ENCODE assay signal across 8 cellular contexts in the genomic region with DNA sequence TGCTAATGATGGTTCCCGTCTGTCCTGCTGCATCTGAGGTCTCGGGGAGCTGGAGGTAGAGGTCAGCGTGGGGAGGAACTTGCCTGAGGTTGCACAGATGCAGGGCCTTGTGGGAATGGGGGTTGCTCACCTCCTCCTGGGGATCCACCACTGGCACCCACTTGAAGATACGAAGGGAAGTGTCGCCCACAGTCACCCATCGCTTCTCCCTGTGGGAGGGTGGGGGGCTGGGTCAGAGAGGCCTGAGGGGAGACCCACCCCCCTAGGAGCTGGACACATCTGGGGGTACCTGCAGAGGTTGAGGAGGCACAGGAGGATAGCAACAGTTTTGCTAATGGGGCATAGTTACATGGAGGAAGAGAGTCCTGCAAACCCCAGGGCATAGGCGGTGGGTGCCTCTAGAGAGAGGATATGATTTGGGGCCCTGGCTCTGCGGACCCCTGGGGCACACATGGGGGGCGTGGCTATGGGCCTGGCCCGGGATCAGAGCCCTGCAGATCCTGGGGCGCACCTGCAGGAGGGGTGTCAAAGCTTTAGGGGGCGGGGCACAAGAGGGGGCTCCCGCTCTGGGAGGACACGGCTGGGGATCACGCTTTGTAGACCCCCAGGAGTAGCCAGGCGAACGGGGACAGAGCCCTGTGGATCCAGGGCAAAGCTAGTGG. TPM values are rescaled to one million over a fixed set of nuclear protein-coding genes. Genes with fewer than 3 reads are reported as not detected.
DNase-seq lines count a peak whose midpoint lies in the region; ATAC-seq and TF ChIP-seq lines count a peak whose summit lies in the region.

No MANE protein-coding gene starts in this region.

- DNase-seq in heart left ventricle (no peak), Right ventricle myocardium superior (no peak), LNCaP clone FGC (ENCODE audit: low read depth) (no peak), mammary epithelial cell (no peak), omental fat pad (ENCODE audit: low spot score) (no peak), NCI-H128 (lab: John Stamatoyannopoulos, UW; ENCODE audit: unreplicated experiment) (no peak)

- peak overlapping the region; percentile 81 to 99 (median 95) for H3K27ac ChIP-seq in heart left ventricle
- H3K27ac ChIP-seq in mammary epithelial cell (ENCODE audit: insufficient read depth, low read depth, low read length): peak overlapping the region; percentile 13
- peak overlapping the region; percentile 41 for H3K27ac ChIP-seq in mesodermal cell (ENCODE audit: low read depth, low read length, severe bottlenecking)

- no peaks in the 10 kb centered on the region for H4K20me1 ChIP-seq in mammary epithelial cell (ENCODE audit: insufficient read depth, low read length)

- no peaks in the 10 kb centered on the region for H3K9me3 ChIP-seq in heart left ventricle
- H3K9me3 ChIP-seq in mammary epithelial cell (replicated peaks; ENCODE audit: insufficient read depth, low read length): no peaks in the 10 kb centered on the region
- H3K9me3 ChIP-seq in mesodermal cell (ENCODE audit: control insufficient read depth, low read length): no peaks in the 10 kb centered on the region

- 8 to 23% (median 12%) methylated on average over 6 to 17 of the region's 17 CpGs for WGBS in heart left ventricle, 4 donors
- WGBS in mammary epithelial cell (ENCODE audit: low coverage, missing lambda C conversion rate): 7% methylated on average over 12 of the region's 17 CpGs
- 19 to 26% methylated on average over 13 to 14 of the region's 17 CpGs for WGBS in mesodermal cell (ENCODE audit: insufficient coverage in 2 of 2), 2 experiments

- no peak for ATAC-seq in heart left ventricle
- ATAC-seq in Right ventricle myocardium superior (ENCODE audit: poor library complexity): no peak
- no peak for ATAC-seq in GM18517 (IDR thresholded peaks at IDR 0.05; ENCODE audit: unreplicated experiment)
- no peak for ATAC-seq in omental fat pad (ENCODE audit: low FRiP score)

- H3K4me2 ChIP-seq in mammary epithelial cell (ENCODE audit: insufficient read depth, low read depth, low read length): peak overlapping the region; percentile 94

- intact Hi-C loops in heart left ventricle (cut with DNase I): loop anchor here in 2 of 10 donors (2.0 to 10.0 kb wide), 2 partner anchors 16 to 62 kb away; a partner anchor contains a TSS
- intact Hi-C loops in Right ventricle myocardium superior (cut with DNase I): no loop called here
- intact Hi-C loops in mammary epithelial cell (cut with micrococcal nuclease): no loop called here

- BruUV-seq in mammary epithelial cell (replicated peaks; lab: Mats Ljungman, UMichigan): no TSS peak

- H3K4me3 ChIP-seq in heart left ventricle: peak overlapping the region; percentile 79 to 98 (median 89)
- H3K4me3 ChIP-seq in LNCaP clone FGC (ENCODE audit: low read depth, low read length): peak overlapping the region; percentile 88
- H3K4me3 ChIP-seq in mammary epithelial cell (replicated peaks in 1 of 3; ENCODE audit: insufficient read depth in 1 of 3, low read depth in 2 of 3, low read length in 3 of 3): peak overlapping the region; percentile 54 to 86 (median 81)
- peak overlapping the region; percentile 67 for H3K4me3 ChIP-seq in mesodermal cell (ENCODE audit: extremely low read depth, insufficient read depth, low read length, poor library complexity, severe bottlenecking)

- peaks cover 0 to 44% (median 40%) of the 10 kb centered on the region in 9 donors for H3K36me3 ChIP-seq in heart left ventricle
- H3K36me3 ChIP-seq in mammary epithelial cell (ENCODE audit: insufficient read depth, low read length): peaks cover 4% of the 10 kb centered on the region
- peaks cover 31% of the 10 kb centered on the region for H3K36me3 ChIP-seq in mesodermal cell (ENCODE audit: control insufficient read depth, insufficient read depth, low read length)

- peak overlapping the region; percentile 94 for H2AFZ ChIP-seq in mammary epithelial cell (ENCODE audit: low read depth, low read length)

- dilution Hi-C loops in mammary epithelial cell (cut with HindIII; ENCODE audit: low sequenced_read_pairs): no loop called here

- TF ChIP-seq CTCF in heart left ventricle (IDR thresholded peaks at IDR 0.05) (no peak), LNCaP clone FGC (IDR thresholded peaks at IDR 0.05; ENCODE audit: control insufficient read depth, extremely low read depth, insufficient read depth) (no peak), mammary epithelial cell (conservative IDR thresholded peaks at IDR 0.05 in 1 of 2, IDR thresholded peaks at IDR 0.05 in 1 of 2; ENCODE audit: extremely low read depth in 1 of 2, insufficient read depth in 1 of 2, low read depth in 1 of 2, low read length in 2 of 2) (no peak), omental fat pad (IDR thresholded peaks at IDR 0.05) (no peak)

- H3K79me2 ChIP-seq in mammary epithelial cell (ENCODE audit: insufficient read depth, low read length): peaks cover 15% of the 10 kb centered on the region

- H3K27me3 ChIP-seq in heart left ventricle: no peaks in the 10 kb centered on the region
- no peaks in the 10 kb centered on the region for H3K27me3 ChIP-seq in mammary epithelial cell (ENCODE audit: insufficient read depth, low read length)

- H3K4me1 ChIP-seq in heart left ventricle: peaks cover 0 to 46% (median 33%) of the 10 kb centered on the region in 12 donors
- peaks cover 38% of the 10 kb centered on the region for H3K4me1 ChIP-seq in mammary epithelial cell (ENCODE audit: insufficient read depth, low read length)
- H3K4me1 ChIP-seq in mesodermal cell (ENCODE audit: control insufficient read depth, insufficient read depth, low read length, poor library complexity, severe bottlenecking): peaks cover 17% of the 10 kb centered on the region

- CTCF ChIA-PET in mammary epithelial cell (lab: Charles Lee; ENCODE audit: low non-redundant PET): interaction anchor here (0.7 kb wide), 1 partner anchor 26 kb away, joined by 4 read pairs; no protein-coding TSS in a partner anchor

- in situ Hi-C loops in mammary epithelial cell (cut with MboI; ENCODE audit: low sequenced_read_pairs in 2 of 2): no loop called here

- no peak for TF ChIP-seq POLR2A in heart left ventricle (IDR thresholded peaks at IDR 0.05)

- H3K9ac ChIP-seq in mammary epithelial cell (ENCODE audit: insufficient read depth, low read length): peak overlapping the region; percentile 25

RNA-seq across cellular contexts. Expression of a gene that starts 0.7 kb away (rescaled TPM):
- 10 to 100 TPM; 23.1 to 35.5 (median 28.1) TPM for total RNA-seq in heart left ventricle
- 10 to 100 TPM; 30.5 to 43.4 TPM for polyA plus RNA-seq in heart left ventricle
- total RNA-seq in Right ventricle myocardium superior: 28.8 TPM
- 10 to 100 TPM; 26.1 to 28.5 TPM for total RNA-seq in mammary epithelial cell
- 22.5 TPM for polyA plus RNA-seq in mammary epithelial cell
- polyA minus RNA-seq in mammary epithelial cell: 1.7 TPM
- polyA plus RNA-seq in mesodermal cell (2013, experiment 1 of 2): 40.1 TPM
- 34.2 TPM for polyA plus RNA-seq in mesodermal cell (2013, experiment 2 of 2)
- 10 to 100 TPM; 17.4 to 37.0 (median 22.2) TPM for total RNA-seq in omental fat pad

RNA-seq across cellular contexts. Expression of a gene that starts 3.2 kb away (rescaled TPM):
- total RNA-seq in heart left ventricle: 10 to 100 TPM in 5 of 9 donors, 1 to 10 TPM in 4; 6.4 to 22.2 (median 12.2) TPM
- polyA plus RNA-seq in heart left ventricle: 10 to 100 TPM in 1 of 2 donors, 1 to 10 TPM in 1; 3.7 to 13.5 TPM
- 6.5 TPM for total RNA-seq in Right ventricle myocardium superior
- total RNA-seq in mammary epithelial cell: 1 to 10 TPM in 1 of 2 donors, under 1 TPM in 1; 0.94 to 2.8 TPM
- 2.1 TPM for polyA plus RNA-seq in mammary epithelial cell
- polyA minus RNA-seq in mammary epithelial cell: 3.3 TPM
- polyA plus RNA-seq in mesodermal cell (2013, experiment 1 of 2): 5.8 TPM
- polyA plus RNA-seq in mesodermal cell (2013, experiment 2 of 2): 5.4 TPM
- total RNA-seq in omental fat pad: 1 to 10 TPM; 1.7 to 3.5 (median 2.3) TPM

RNA-seq across cellular contexts. Expression of a gene that starts 30.2 kb away (rescaled TPM):
- total RNA-seq in heart left ventricle: 10 to 100 TPM in 2 of 9 donors, 1 to 10 TPM in 7; 4.5 to 15.5 (median 7.9) TPM
- 1 to 10 TPM; 7.9 to 9.1 TPM for polyA plus RNA-seq in heart left ventricle
- total RNA-seq in Right ventricle myocardium superior: 4.7 TPM
- 10 to 100 TPM; 18.5 to 24.9 TPM for total RNA-seq in mammary epithelial cell
- polyA plus RNA-seq in mammary epithelial cell: 8.4 TPM
- polyA minus RNA-seq in mammary epithelial cell: 28.9 TPM
- polyA plus RNA-seq in mesodermal cell (2013, experiment 1 of 2): 46.4 TPM
- polyA plus RNA-seq in mesodermal cell (2013, experiment 2 of 2): 39.9 TPM
- total RNA-seq in omental fat pad: 1 to 10 TPM; 4.7 to 9.1 (median 6.9) TPM

RNA-seq across cellular contexts. Expression of a gene that starts 55.7 kb away (rescaled TPM):
- total RNA-seq in heart left ventricle: 10 to 100 TPM in 6 of 9 donors, 1 to 10 TPM in 3; 8.5 to 28.9 (median 14.1) TPM
- 10 to 100 TPM in 1 of 2 donors, 1 to 10 TPM in 1; 8.1 to 10.8 TPM for polyA plus RNA-seq in heart left ventricle
- 9.5 TPM for total RNA-seq in Right ventricle myocardium superior
- 10 to 100 TPM; 31.7 to 37.2 TPM for total RNA-seq in mammary epithelial cell
- 31.2 TPM for polyA plus RNA-seq in mammary epithelial cell
- 29.5 TPM for polyA minus RNA-seq in mammary epithelial cell
- 32.5 TPM for polyA plus RNA-seq in mesodermal cell (2013, experiment 1 of 2)
- polyA plus RNA-seq in mesodermal cell (2013, experiment 2 of 2): 27.7 TPM
- total RNA-seq in omental fat pad: 10 to 100 TPM; 15.5 to 42.6 (median 33.9) TPM

Comparison
In these comparisons a context has a peak if more than half of its experiments do, and no peak if none do; other contexts are left out.
1. H3K27ac ChIP-seq: peak in every context shown above with its lines; median percentile 95 in heart left ventricle; 41 in mesodermal cell; 13 in mammary epithelial cell.